ENCODE assay signal across 8 cellular contexts in the genomic region with DNA sequence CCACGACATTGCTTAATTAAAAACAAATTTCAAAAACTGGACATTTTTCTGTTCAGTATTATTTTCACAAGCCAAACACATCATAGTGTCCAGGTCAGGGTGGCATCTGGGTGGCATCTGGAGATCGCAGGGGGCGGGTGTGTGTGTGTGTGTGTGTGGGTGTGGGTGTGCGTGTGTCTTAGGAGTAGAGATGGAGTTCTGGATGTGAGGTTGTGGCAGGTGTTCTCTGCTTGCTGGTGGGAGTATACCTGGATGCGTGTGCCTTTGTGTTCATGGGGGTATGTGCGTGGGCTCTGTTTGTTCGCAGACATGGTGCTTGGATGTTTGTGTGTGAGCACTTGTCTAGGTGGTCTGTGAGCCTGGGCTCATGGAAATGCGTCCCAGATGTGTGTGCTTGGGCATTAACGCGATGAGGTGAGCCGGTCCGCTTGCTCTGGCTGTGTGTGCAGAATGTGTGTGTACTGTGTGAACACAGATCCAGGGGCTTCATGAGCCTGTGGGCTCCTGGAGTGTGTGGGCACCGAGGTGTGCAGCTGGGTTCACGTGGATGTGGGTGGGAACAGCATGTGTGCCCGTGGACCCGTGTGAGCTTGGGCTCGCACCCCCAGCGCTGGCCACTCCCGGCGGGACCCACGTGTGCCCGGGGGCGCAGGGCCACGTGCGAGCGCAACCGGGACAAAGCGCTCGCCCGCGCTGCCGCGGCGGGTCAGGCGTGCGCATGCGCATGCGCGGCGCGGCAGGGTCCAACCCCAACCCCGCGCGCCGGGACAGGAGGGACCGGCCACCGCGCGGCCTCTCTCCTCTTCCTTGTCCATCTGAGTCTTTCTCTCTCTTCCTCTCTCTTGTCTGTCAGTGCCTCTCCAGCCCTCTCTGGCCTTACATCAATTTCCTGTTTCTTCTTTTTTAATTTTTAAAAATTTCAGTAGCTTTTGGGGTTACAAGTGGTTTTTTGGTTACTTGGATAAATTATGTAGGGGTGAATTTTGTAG.
DNase-seq lines count a peak whose midpoint lies in the region; ATAC-seq, FAIRE-seq and TF ChIP-seq lines count a peak whose summit lies in the region.

No MANE protein-coding gene starts in this region.

- WGBS in heart right ventricle, 2 donors = 16% methylated on average over 49 of the region's 49 CpGs

- H3K36me3 ChIP-seq in heart right ventricle = peaks cover 0 to 21% (median 0%) of the 10 kb centered on the region in 9 donors

- peak; percentile 25; the same call in 1 of the 2 replicates for TF ChIP-seq POLR2A in H54 (IDR thresholded peaks at IDR 0.05; ENCODE audit: low read depth, low read length)

- H3K4me3 ChIP-seq in heart right ventricle (peak overlapping the region in 9 of 10 donors; percentile 21 to 44 (median 33)), retinal pigment epithelial cell (ENCODE audit: low read length) (peak overlapping the region; percentile 39)

- H3K27me3 Mint-ChIP-seq in Calu3 (ENCODE audit: unreplicated experiment) = no peaks in the 10 kb centered on the region

- TF ChIP-seq CTCF in Calu3 (IDR thresholded peaks at IDR 0.05; ENCODE audit: unreplicated experiment) = no peak
- no peak for TF ChIP-seq CTCF in heart right ventricle (IDR thresholded peaks at IDR 0.05)
- TF ChIP-seq CTCF in retinal pigment epithelial cell (conservative IDR thresholded peaks at IDR 0.05; ENCODE audit: low read depth, low read length) = no peak

- BruUV-seq in Calu3 (replicated peaks; lab: Mats Ljungman, UMichigan) = TSS peak; percentile 14

- peak overlapping the region; percentile 63 for H3K4me3 Mint-ChIP-seq in Calu3 (ENCODE audit: low read depth, unreplicated experiment)

- H3K27ac Mint-ChIP-seq in Calu3 (ENCODE audit: unreplicated experiment) = peak overlapping the region; percentile 69

- H3K27me3 ChIP-seq in heart right ventricle = peaks cover 0 to 45% (median 40%) of the 10 kb centered on the region in 7 donors

- H3K9me3 ChIP-seq in heart right ventricle = no peaks in the 10 kb centered on the region

- ATAC-seq in heart right ventricle (peak in 6 of 8 donors; percentile 53 to 73 (median 64)), HG02852 (IDR thresholded peaks at IDR 0.05; ENCODE audit: unreplicated experiment) (no peak)

- H3K4me1 Mint-ChIP-seq in Calu3 (ENCODE audit: low read depth, unreplicated experiment) = peaks cover 37% of the 10 kb centered on the region

- no peak for FAIRE-seq in H54 (lab: Jason Lieb, UNC)

- peak; percentile 77 for DNase-seq in Calu3
- DNase-seq in H54 (ENCODE audit: insufficient read length, low spot score) = peak; percentile 75
- peak; percentile 46 for DNase-seq in NCI-H526 treated with DMSO at 0.1 percent for 48 hours (lab: John Stamatoyannopoulos, UW)
- DNase-seq in activated naive CD4-positive, alpha-beta T cell treated with anti-CD3 and anti-CD28 coated beads, Interleukin-2, amount 50 U/mL, for 16 hours = peak; percentile 47
- peak in 1 of 2 donors; percentile 52 for DNase-seq in heart right ventricle
- no peak for DNase-seq in retinal pigment epithelial cell (ENCODE audit: low read depth)
- no peak for DNase-seq in NCI-H524 treated with DMSO at 0.1 percent for 48 hours (lab: John Stamatoyannopoulos, UW)

- CTCF ChIA-PET in Calu3 (lab: Charles Lee) = no interaction called here

- no peak overlapping the region for H3K27ac ChIP-seq in heart right ventricle

- peaks cover 60% of the 10 kb centered on the region for H3K36me3 Mint-ChIP-seq in Calu3 (ENCODE audit: insufficient read depth, unreplicated experiment)

- intact Hi-C loops in Calu3 (cut with micrococcal nuclease; ENCODE audit: unreplicated experiment) = loop anchor here (5.0 kb wide), 1 partner anchor 126 kb away; no protein-coding TSS in a partner anchor
- intact Hi-C loops in heart right ventricle (cut with DNase I) = loop anchor here in 1 of 10 donors (5.0 kb wide), 1 partner anchor 121 kb away; a partner anchor contains a TSS

- no peaks in the 10 kb centered on the region for H3K9me3 Mint-ChIP-seq in Calu3 (ENCODE audit: low read depth, unreplicated experiment)

- peaks cover 2 to 25% (median 15%) of the 10 kb centered on the region in 9 donors for H3K4me1 ChIP-seq in heart right ventricle

Comparison
In these comparisons a context has a peak if more than half of its experiments do, and no peak if none do; other contexts are left out.
1. DNase-seq: peak in Calu3 (single experiment), H54 (single experiment), NCI-H526 treated with DMSO at 0.1 percent for 48 hours (single experiment) and activated naive CD4-positive, alpha-beta T cell treated with anti-CD3 and anti-CD28 coated beads, Interleukin-2, amount 50 U/mL, for 16 hours (single experiment); none in retinal pigment epithelial cell (single experiment) and NCI-H524 treated with DMSO at 0.1 percent for 48 hours (single experiment).